In genomic region chr6:139030211-139030530, GRCh38 we compare ENCODE assay signal across 10 cellular contexts. TPM values are rescaled to one million over a fixed set of nuclear protein-coding genes. Genes with fewer than 3 reads are reported as not detected.
A peak's percentile ranks its signal among the peaks of the same experiment; 100 is the strongest.
DNase-seq lines count a peak whose midpoint lies in the region; ATAC-seq and TF ChIP-seq lines count a peak whose summit lies in the region.
"Had no signal": no experiment of that assay in that cellular context is flagged by ENCODE, and none has a peak within 500 bp of the region (broad histone marks: within the 10 kb centered on the region; RNA-seq: fewer than 3 reads in every experiment).

No MANE protein-coding gene starts in this region.

- H3K27me3 Mint-ChIP-seq in activated T-helper 17 cell treated with anti-CD3 and anti-CD28 coated beads, Interleukin-2, amount 50 U/mL, for 72 hours = no peaks in the 10 kb centered on the region
- H3K27me3 Mint-ChIP-seq: activated CD8-positive, alpha-beta memory T cell treated with anti-CD3 and anti-CD28 coated beads, Interleukin-2, amount 10 ng/mL, durations not matched to agents 7 days and 5 days; effector memory CD8-positive, alpha-beta T cell had no signal

- TF ChIP-seq CTCF in AG04450 (IDR thresholded peaks at IDR 0.05; ENCODE audit: low read depth, low read length) = no peak

- H3K36me3 ChIP-seq in HUES48 (ENCODE audit: control insufficient read depth, insufficient read depth, low read length) (peaks cover 17% of the 10 kb centered on the region), mucosa of rectum (ENCODE audit: control insufficient read depth in 2 of 2, insufficient read depth in 2 of 2, low read length in 2 of 2) (peaks cover 8 to 13% of the 10 kb centered on the region in 2 donors)

- no peak overlapping the region for H3K4me3 Mint-ChIP-seq in activated T-helper 17 cell treated with anti-CD3 and anti-CD28 coated beads, Interleukin-2, amount 50 U/mL, for 72 hours
- H3K4me3 Mint-ChIP-seq: activated CD8-positive, alpha-beta memory T cell treated with anti-CD3 and anti-CD28 coated beads, Interleukin-2, amount 10 ng/mL, durations not matched to agents 7 days and 5 days; effector memory CD8-positive, alpha-beta T cell had no signal

- no peaks in the 10 kb centered on the region for H3K9me3 Mint-ChIP-seq in activated T-helper 17 cell treated with anti-CD3 and anti-CD28 coated beads, Interleukin-2, amount 50 U/mL, for 72 hours
- H3K9me3 Mint-ChIP-seq: effector memory CD8-positive, alpha-beta T cell had no signal

- DNase-seq in AG04450 (ENCODE audit: low read depth, low spot score) = no peak
- DNase-seq in central memory CD4-positive, alpha-beta T cell = peak; percentile 1
- DNase-seq in SW 1271 (lab: John Stamatoyannopoulos, UW) = no peak
- DNase-seq in NCI-H510A treated with DMSO at 0.1 percent for 48 hours (lab: John Stamatoyannopoulos, UW) = no peak

- H3K4me3 ChIP-seq in AG04450 (ENCODE audit: low read depth, low read length) = peak overlapping the region; percentile 93
- H3K4me3 ChIP-seq in HUES48 (ENCODE audit: low read depth, low read length) = peak overlapping the region; percentile 92
- peak overlapping the region; percentile 85 to 99 for H3K4me3 ChIP-seq in mucosa of rectum (ENCODE audit: low read length in 2 of 2)

- peaks cover 36% of the 10 kb centered on the region for H3K36me3 Mint-ChIP-seq in activated T-helper 17 cell treated with anti-CD3 and anti-CD28 coated beads, Interleukin-2, amount 50 U/mL, for 72 hours (ENCODE audit: low read depth)

- CTCF ChIA-PET in AG04450 (lab: Charles Lee) = interaction anchor here (0.8 to 1.5 kb wide), 3 partner anchors 41 to 334 kb away, joined by 3 to 5 read pairs (median 3); partner anchors contain the start of gene REPS1

- H3K9ac ChIP-seq in HUES48 (ENCODE audit: low read depth, low read length) = peak overlapping the region; percentile 90; the same call in 1 of the 2 replicates
- H3K9ac ChIP-seq in mucosa of rectum (ENCODE audit: low read depth in 1 of 2, low read length in 2 of 2) = peak overlapping the region; percentile 81 to 88

- no peaks in the 10 kb centered on the region; the same call in 1 of the 2 replicates for H3K9me3 ChIP-seq in AG04450 (ENCODE audit: control insufficient read depth, insufficient read depth, low read length)
- H3K9me3 ChIP-seq in HUES48 (ENCODE audit: control insufficient read depth, insufficient read depth, low read length) = no peaks in the 10 kb centered on the region
- H3K9me3 ChIP-seq in mucosa of rectum (ENCODE audit: control insufficient read depth in 2 of 2, low read length in 2 of 2) = no peaks in the 10 kb centered on the region

- no peak overlapping the region for H3K27ac Mint-ChIP-seq in activated T-helper 17 cell treated with anti-CD3 and anti-CD28 coated beads, Interleukin-2, amount 50 U/mL, for 72 hours
- H3K27ac Mint-ChIP-seq: activated CD8-positive, alpha-beta memory T cell treated with anti-CD3 and anti-CD28 coated beads, Interleukin-2, amount 10 ng/mL, durations not matched to agents 7 days and 5 days; effector memory CD8-positive, alpha-beta T cell had no signal

- peaks cover 19% of the 10 kb centered on the region for H3K4me1 Mint-ChIP-seq in activated T-helper 17 cell treated with anti-CD3 and anti-CD28 coated beads, Interleukin-2, amount 50 U/mL, for 72 hours

- ATAC-seq in GM21367 (IDR thresholded peaks at IDR 0.05; ENCODE audit: unreplicated experiment) = no peak
- ATAC-seq in activated T-helper 17 cell treated with anti-CD3 and anti-CD28 coated beads, Interleukin-2, amount 50 U/mL, for 72 hours (replicated peaks) = no peak

- H3K27ac ChIP-seq in AG04450 (ENCODE audit: low read depth, low read length) = no peak overlapping the region
- peak overlapping the region; percentile 92 for H3K27ac ChIP-seq in HUES48 (ENCODE audit: low read depth, low read length)
- H3K27ac ChIP-seq in mucosa of rectum (ENCODE audit: low read depth in 2 of 2, low read length in 2 of 2) = peak overlapping the region; percentile 91 to 94

- H3K27me3 ChIP-seq in AG04450 (ENCODE audit: control insufficient read depth, insufficient read depth, low read length) (no peaks in the 10 kb centered on the region), HUES48 (ENCODE audit: control insufficient read depth, insufficient read depth, low read length) (no peaks in the 10 kb centered on the region), mucosa of rectum (ENCODE audit: control insufficient read depth in 2 of 2, insufficient read depth in 2 of 2, low read length in 2 of 2) (no peaks in the 10 kb centered on the region)

- H3K4me1 ChIP-seq in HUES48 (ENCODE audit: control insufficient read depth, insufficient read depth, low read length) (peaks cover 38% of the 10 kb centered on the region), mucosa of rectum (ENCODE audit: control insufficient read depth in 2 of 2, insufficient read depth in 2 of 2, low read length in 2 of 2) (peaks cover 6 to 16% of the 10 kb centered on the region in 2 donors)

- POLR2A ChIA-PET in AG04450 (lab: Yijun Ruan, JAX) = interaction anchor here (0.6 to 0.8 kb wide), 2 partner anchors 65 to 104 kb away, joined by 3 to 6 read pairs; no protein-coding TSS in a partner anchor

RNA-seq across cellular contexts. Expression of gene ABRACL, which starts 1.6 kb away (rescaled TPM):
- polyA plus RNA-seq in AG04450 (2011; rRNA removed) = 40.4 and 56.4 TPM in 2 replicates
- 11.3 and 11.6 TPM in 2 replicates for polyA minus RNA-seq in AG04450 (2011; rRNA and poly(A)+ RNA removed)
- total RNA-seq in activated T-helper 17 cell treated with anti-CD3 and anti-CD28 coated beads, Interleukin-2, amount 50 U/mL, for 72 hours = 100 to 1,000 TPM in 1 of 2 donors, 10 to 100 TPM in 1; 94.3 to 186 TPM

RNA-seq across cellular contexts. Expression of gene REPS1, which starts 42.1 kb away (rescaled TPM):
- 30.5 and 36.6 TPM in 2 replicates for polyA plus RNA-seq in AG04450 (2011; rRNA removed)
- 26.3 and 36.2 TPM in 2 replicates for polyA minus RNA-seq in AG04450 (2011; rRNA and poly(A)+ RNA removed)
- total RNA-seq in activated T-helper 17 cell treated with anti-CD3 and anti-CD28 coated beads, Interleukin-2, amount 50 U/mL, for 72 hours = 10 to 100 TPM; 51.7 to 52.5 TPM
